Comparison of ENCODE assay signal across 20 cellular contexts in genomic region chr7:120979765-120980499, GRCh38. TPM values are rescaled to one million over a fixed set of nuclear protein-coding genes. Genes with fewer than 3 reads are reported as not detected.
DNase-seq lines count a peak whose midpoint lies in the region; ATAC-seq, FAIRE-seq and TF ChIP-seq lines count a peak whose summit lies in the region.
"Had no signal": no experiment of that assay in that cellular context is flagged by ENCODE, and none has a peak within 500 bp of the region (broad histone marks: within the 10 kb centered on the region; RNA-seq: fewer than 3 reads in every experiment).

No MANE protein-coding gene starts in this region.

- no peak for TF ChIP-seq CTCF in GM12878 (IDR thresholded peaks at IDR 0.05 in 2 of 3, conservative IDR thresholded peaks at IDR 0.05 in 1 of 3; ENCODE audit: control insufficient read depth in 2 of 3, extremely low read depth in 1 of 3, insufficient read depth in 1 of 3, low read depth in 3 of 3, low read length in 3 of 3)
- no peak for TF ChIP-seq CTCF in kidney (IDR thresholded peaks at IDR 0.05; ENCODE audit: borderline replicate concordance, extremely low read depth, insufficient read depth)

- no peaks in the 10 kb centered on the region for H4K20me1 ChIP-seq in GM12878 (ENCODE audit: control insufficient read depth, insufficient read depth)

- intact Hi-C loops in GM12878 (cut with micrococcal nuclease; ENCODE audit: unreplicated experiment) (loop anchor here (10.0 kb wide), 1 partner anchor 1015 kb away; no protein-coding TSS in a partner anchor), kidney (cut with DNase I) (loop anchor here (10.0 kb wide), 1 partner anchor 125 kb away; no protein-coding TSS in a partner anchor)

- H2BK120ac ChIP-seq in mesendoderm (ENCODE audit: low read depth, low read length): no peak overlapping the region

- H2BK5ac ChIP-seq in mesendoderm (ENCODE audit: low read length): no peak overlapping the region

- H3K4me3 ChIP-seq in GM12878: no peak overlapping the region
- no peak overlapping the region for H3K4me3 ChIP-seq in mesendoderm (ENCODE audit: low read length)
- no peak overlapping the region for H3K4me3 ChIP-seq in kidney (ENCODE audit: low read length in 2 of 2)
- H3K4me3 ChIP-seq: coronary artery had no signal

- H4K8ac ChIP-seq in mesendoderm (ENCODE audit: low read depth, low read length): no peak overlapping the region

- ATAC-seq in GM12878 (no peak), HG02938 (IDR thresholded peaks at IDR 0.05; ENCODE audit: unreplicated experiment) (no peak)

- H3K79me2 ChIP-seq in GM12878 (ENCODE audit: control insufficient read depth, insufficient read depth, low read length): no peaks in the 10 kb centered on the region
- H3K79me2 ChIP-seq in mesendoderm (ENCODE audit: control insufficient read depth, insufficient read depth, low read length): no peaks in the 10 kb centered on the region
- H3K79me2 ChIP-seq: parathyroid adenoma had no signal

- TF ChIP-seq POLR2A in GM12878 (IDR thresholded peaks at IDR 0.05; ENCODE audit: low read depth, low read length): no peak

- POLR2A ChIA-PET in GM12878 (lab: Charles Lee): interaction anchor here (0.8 to 1.0 kb wide), 2 partner anchors 9 to 11 kb away, joined by 3 to 7 read pairs; no protein-coding TSS in a partner anchor

- H3K27ac ChIP-seq in GM12878 (ENCODE audit: control insufficient read depth, insufficient read depth) (no peak overlapping the region), mesendoderm (ENCODE audit: low read depth, low read length) (no peak overlapping the region), kidney (ENCODE audit: low read depth in 2 of 2, low read length in 2 of 2) (no peak overlapping the region)
- H3K27ac ChIP-seq: brain microvascular endothelial cell, coronary artery, parathyroid adenoma had no signal

- DNase-seq in COLO829 (ENCODE audit: low spot score) (peak; percentile 89), SK-MEL-5 (ENCODE audit: low read depth, low spot score) (peak; percentile 96), GM12878 (ENCODE audit: low read depth, low spot score) (no peak), mesendoderm (peak; percentile 21), kidney (no peak), C1 segment of cervical spinal cord (lab: John Stamatoyannopoulos, UW) (no peak), NCI-H446 treated with DMSO at 0.1 percent for 48 hours (lab: John Stamatoyannopoulos, UW) (no peak)
- DNase-seq: activated CD4-positive, CD25-positive, alpha-beta regulatory T cell treated with anti-CD3 and anti-CD28 coated beads, Interleukin-2, amount 50 U/mL, for 72 hours; activated naive CD4-positive, alpha-beta T cell treated with anti-CD3 and anti-CD28 coated beads, Interleukin-2, amount 10 ng/mL, durations not matched to agents 7 days and 5 days; brain microvascular endothelial cell; KBM-7; MV-4-11; naive B cell; NCI-H2029; SHP77 treated with DMSO at 0.1 percent for 48 hours; stimulated activated CD4-positive, alpha-beta T cell treated with anti-CD3 and anti-CD28 coated beads, Interleukin-2, amount 100 ng/mL, for 24 hours had no signal

- H3K18ac ChIP-seq in mesendoderm (ENCODE audit: low read length): no peak overlapping the region

- in situ Hi-C loops in SK-MEL-5 (cut with HindIII; ENCODE audit: low pct_unique_long_range_greater_than_20kb, low sequenced_read_pairs) (no loop called here), GM12878 (cut with MboI) (no loop called here)

- no peak overlapping the region for H2AFZ ChIP-seq in GM12878 (ENCODE audit: control insufficient read depth, low read depth, low read length)
- H2AFZ ChIP-seq: parathyroid adenoma had no signal

- no peaks in the 10 kb centered on the region for H3K79me1 ChIP-seq in mesendoderm (ENCODE audit: low read length)

- FAIRE-seq in GM12878 (lab: Jason Lieb, UNC) (peak; percentile 59), kidney (lab: Jason Lieb, UNC) (no peak)
- FAIRE-seq: urothelium cell line had no signal

- no peak overlapping the region for H2BK15ac ChIP-seq in mesendoderm (replicated peaks; ENCODE audit: low read depth)

- no peak overlapping the region for H3K23ac ChIP-seq in mesendoderm (ENCODE audit: low read length)

- H3K9ac ChIP-seq in GM12878 (ENCODE audit: control insufficient read depth, insufficient read depth, low read length) (no peak overlapping the region), mesendoderm (ENCODE audit: low read length) (no peak overlapping the region), kidney (ENCODE audit: low read length in 2 of 2) (no peak overlapping the region)
- H3K9ac ChIP-seq: parathyroid adenoma had no signal

- no peaks in the 10 kb centered on the region for H3K27me3 ChIP-seq in GM12878 (replicated peaks in 1 of 2; ENCODE audit: control insufficient read depth in 2 of 2, insufficient read depth in 2 of 2, low read length in 1 of 2)
- no peaks in the 10 kb centered on the region for H3K27me3 ChIP-seq in mesendoderm (ENCODE audit: insufficient read depth, low read length, poor library complexity)
- H3K27me3 ChIP-seq: brain microvascular endothelial cell had no signal

- TF ChIP-seq RAD21 in GM12878 (IDR thresholded peaks at IDR 0.05; ENCODE audit: insufficient read depth, low read depth, low read length): no peak

- H4K5ac ChIP-seq in mesendoderm (ENCODE audit: low read length): no peak overlapping the region

- H3K4me1 ChIP-seq in GM12878 (ENCODE audit: control insufficient read depth, insufficient read depth, low read length) (no peaks in the 10 kb centered on the region), mesendoderm (ENCODE audit: control insufficient read depth, low read depth, low read length) (no peaks in the 10 kb centered on the region), kidney (ENCODE audit: control insufficient read depth in 1 of 2, insufficient read depth in 1 of 2, low read depth in 1 of 2, low read length in 2 of 2) (no peaks in the 10 kb centered on the region)
- H3K4me1 ChIP-seq: parathyroid adenoma had no signal

- SMC1A ChIA-PET in GM12878 (lab: Charles Lee; ENCODE audit: uncharacterized antibody, unreplicated experiment): interaction anchor here (0.6 to 1.3 kb wide), 3 partner anchors 15 to 125 kb away, joined by 3 to 5 read pairs (median 3); no protein-coding TSS in a partner anchor

- no TSS peak for BruUV-seq in GM12878 (replicated peaks; lab: Mats Ljungman, UMichigan)

- H3K56ac ChIP-seq in mesendoderm (ENCODE audit: low read length): no peak overlapping the region

- no peak overlapping the region for H3K4ac ChIP-seq in mesendoderm (ENCODE audit: low read depth, low read length)

- no peak overlapping the region for H2AK5ac ChIP-seq in mesendoderm (ENCODE audit: low read length)

- H3K36me3 ChIP-seq in GM12878 (ENCODE audit: control insufficient read depth in 2 of 2, insufficient read depth in 2 of 2, low read length in 1 of 2) (no peaks in the 10 kb centered on the region), mesendoderm (ENCODE audit: control insufficient read depth, insufficient read depth, low read length) (no peaks in the 10 kb centered on the region), kidney (ENCODE audit: control insufficient read depth in 1 of 2, insufficient read depth in 2 of 2, low read length in 2 of 2) (peaks cover 2 to 4% of the 10 kb centered on the region in 2 donors)
- H3K36me3 ChIP-seq: brain microvascular endothelial cell had no signal

- H3K9me3 ChIP-seq in GM12878 (replicated peaks; ENCODE audit: control insufficient read depth, insufficient read depth, low read length): no peaks in the 10 kb centered on the region
- no peaks in the 10 kb centered on the region for H3K9me3 ChIP-seq in kidney (ENCODE audit: control insufficient read depth in 1 of 2, low read length in 2 of 2)

- RAD21 ChIA-PET in GM12878 (lab: Charles Lee; ENCODE audit: unreplicated experiment): interaction anchor here (1.1 to 1.2 kb wide), 2 partner anchors 15 to 128 kb away, joined by 3 read pairs; no protein-coding TSS in a partner anchor

- no peak for TF ChIP-seq EP300 in GM12878 (IDR thresholded peaks at IDR 0.05; ENCODE audit: borderline replicate concordance in 1 of 2, control insufficient read depth in 1 of 2, low read depth in 2 of 2, low read length in 2 of 2)

- CTCF ChIA-PET in GM12878 (lab: Yijun Ruan, JAX): interaction anchor here (0.9 to 3.1 kb wide), 4 partner anchors 8 to 1015 kb away, joined by 3 to 10 read pairs (median 6); partner anchors contain the start of gene CPED1

- H3K4me2 ChIP-seq in GM12878 (ENCODE audit: control insufficient read depth, insufficient read depth): no peak overlapping the region
- H3K4me2 ChIP-seq in mesendoderm (ENCODE audit: low read length): no peak overlapping the region

- WGBS in GM12878 (ENCODE audit: insufficient coverage, insufficient replicate concordance, low lambda C conversion rate, missing lambda C conversion rate): 64% methylated on average over 1 of the region's 1 CpG
- WGBS in mesendoderm (ENCODE audit: extremely low coverage, insufficient coverage, low lambda C conversion rate): no CpG with 5 or more reads among the region's 1 CpG

RNA-seq across cellular contexts. Expression of gene CPED1, which starts 8.6 kb away (rescaled TPM):
- total RNA-seq in SK-MEL-5 (2014; rRNA removed; shearing (Covaris generic)): 4.9 and 6.2 TPM in 2 replicates
- polyA plus RNA-seq in SK-MEL-5 (2015; cell fraction: cytosol; rRNA removed): 2.2 and 3.0 TPM in 2 replicates
- 1.8 and 2.5 TPM in 2 replicates for polyA plus RNA-seq in SK-MEL-5 (2015; cell fraction: nucleus; rRNA removed)
- total RNA-seq in GM12878 (2013; cell fraction: nucleolus; rRNA removed): 0.20 and 0.38 TPM in 2 replicates
- total RNA-seq in GM12878 (2014; rRNA removed) (0.05 and 0.11 TPM in 2 replicates), GM12878 (2014; rRNA removed; fragmentation: Illumina TruSeq; extraction: Trizol) (not detected in 2 replicates), GM12878 (2021) (0.21 and 0.77 TPM in 2 replicates), kidney (16.9 TPM)
- polyA plus RNA-seq in GM12878 (2011; ENCODE audit: low read depth): not detected
- polyA plus RNA-seq in GM12878 (2011; rRNA removed) (0.04 and 0.10 TPM in 2 replicates), GM12878 (2014; fragmentation: Illumina TruSeq; extraction: Trizol) (0.01 TPM in 1 of 2 replicates, not detected in the other), GM12878 (2014; fragmentation: Nextera tagmentation; extraction: Ambion mirVana) (under 1 TPM; 0.02 to 0.05 TPM), GM12878 (2014; rRNA removed) (0.40 TPM in 1 of 2 replicates, not detected in the other), GM12878 (2016; fragmentation: Nextera tagmentation; extraction: Ambion mirVana) (under 1 TPM; 0.05 to 0.19 TPM), kidney (ENCODE audit: insufficient read depth, low read depth, low replicate concordance) (2.9 TPM)
- polyA plus RNA-seq in GM12878 (2011; cell fraction: cytosol; rRNA removed): 0.12 TPM in 1 of 2 replicates, not detected in the other
- 0.03 and 0.06 TPM in 2 replicates for polyA plus RNA-seq in GM12878 (2011; cell fraction: nucleus; rRNA removed)
- 0.06 TPM in 1 of 2 replicates, not detected in the other for polyA plus RNA-seq in GM12878 (2012)
- polyA minus RNA-seq in GM12878 (2011; rRNA and poly(A)+ RNA removed): 0.15 and 0.31 TPM in 2 replicates
- not detected in 2 replicates for polyA minus RNA-seq in GM12878 (2011; cell fraction: cytosol; rRNA and poly(A)+ RNA removed)
- 0.29 and 0.36 TPM in 2 replicates for polyA minus RNA-seq in GM12878 (2011; cell fraction: nucleus; rRNA and poly(A)+ RNA removed)
- polyA plus RNA-seq in mesendoderm (2013, experiment 1 of 2): 0.11 TPM
- polyA plus RNA-seq in mesendoderm (2013, experiment 2 of 2): 0.17 TPM

RNA-seq across cellular contexts. Expression of gene ING3, which starts 29.4 kb away (rescaled TPM):
- total RNA-seq in SK-MEL-5 (2014; rRNA removed; shearing (Covaris generic)): 27.0 and 29.2 TPM in 2 replicates
- polyA plus RNA-seq in SK-MEL-5 (2015; cell fraction: cytosol; rRNA removed): 8.5 and 16.8 TPM in 2 replicates
- 48.1 and 56.5 TPM in 2 replicates for polyA plus RNA-seq in SK-MEL-5 (2015; cell fraction: nucleus; rRNA removed)
- 47.7 and 58.3 TPM in 2 replicates for total RNA-seq in GM12878 (2013; cell fraction: nucleolus; rRNA removed)
- total RNA-seq in GM12878 (2014; rRNA removed): 12.9 and 13.2 TPM in 2 replicates
- 18.4 and 21.1 TPM in 2 replicates for total RNA-seq in GM12878 (2014; rRNA removed; fragmentation: Illumina TruSeq; extraction: Trizol)
- 15.2 and 15.5 TPM in 2 replicates for total RNA-seq in GM12878 (2021)
- 10.7 TPM for polyA plus RNA-seq in GM12878 (2011; ENCODE audit: low read depth)
- polyA plus RNA-seq in GM12878 (2011; rRNA removed): 40.3 and 57.9 TPM in 2 replicates
- polyA plus RNA-seq in GM12878 (2011; cell fraction: cytosol; rRNA removed): 12.5 and 13.1 TPM in 2 replicates
- polyA plus RNA-seq in GM12878 (2011; cell fraction: nucleus; rRNA removed): 23.3 and 27.5 TPM in 2 replicates
- 15.1 and 15.7 TPM in 2 replicates for polyA plus RNA-seq in GM12878 (2012)
- polyA plus RNA-seq in GM12878 (2014; fragmentation: Illumina TruSeq; extraction: Trizol): 24.7 and 28.0 TPM in 2 replicates
- 10 to 100 TPM; 44.3 to 60.8 TPM for polyA plus RNA-seq in GM12878 (2014; fragmentation: Nextera tagmentation; extraction: Ambion mirVana)
- polyA plus RNA-seq in GM12878 (2014; rRNA removed): 9.8 and 12.1 TPM in 2 replicates
- 10 to 100 TPM; 33.0 to 41.1 TPM for polyA plus RNA-seq in GM12878 (2016; fragmentation: Nextera tagmentation; extraction: Ambion mirVana)
- polyA minus RNA-seq in GM12878 (2011; rRNA and poly(A)+ RNA removed): 29.3 and 49.2 TPM in 2 replicates
- 6.7 and 13.0 TPM in 2 replicates for polyA minus RNA-seq in GM12878 (2011; cell fraction: cytosol; rRNA and poly(A)+ RNA removed)
- polyA minus RNA-seq in GM12878 (2011; cell fraction: nucleus; rRNA and poly(A)+ RNA removed): 26.7 and 28.2 TPM in 2 replicates
- polyA plus RNA-seq in mesendoderm (2013, experiment 1 of 2): 28.5 TPM
- polyA plus RNA-seq in mesendoderm (2013, experiment 2 of 2): 29.5 TPM
- total RNA-seq in kidney: 20.8 TPM
- 5.2 TPM for polyA plus RNA-seq in kidney (ENCODE audit: insufficient read depth, low read depth, low replicate concordance)

Comparison
In these comparisons a context has a peak if more than half of its experiments do, and no peak if none do; other contexts are left out.
1. DNase-seq: peak in COLO829 (single experiment), SK-MEL-5 (single experiment) and mesendoderm (single experiment); none in GM12878 (single experiment), kidney (single experiment), C1 segment of cervical spinal cord (0 of 14) and NCI-H446 treated with DMSO at 0.1 percent for 48 hours (single experiment).